In genomic region chr1:232581932-232582331, GRCh38 we compare ENCODE assay signal across 29 cellular contexts.
"Had no signal": no experiment of that assay in that cellular context is flagged by ENCODE, and none has a peak within 500 bp of the region (broad histone marks: within the 10 kb centered on the region; RNA-seq: fewer than 3 reads in every experiment).

No MANE protein-coding gene starts in this region.

- H3K27me3 Mint-ChIP-seq: naive thymus-derived CD8-positive, alpha-beta T cell; progenitor cell of endocrine pancreas had no signal

- ATAC-seq: left colon; left lung; lower lobe of right lung; naive thymus-derived CD8-positive, alpha-beta T cell; sciatic nerve; upper lobe of right lung had no signal

- H3K9me3 Mint-ChIP-seq: naive thymus-derived CD8-positive, alpha-beta T cell; nephron; neural crest cell; stimulated activated naive CD8-positive, alpha-beta T cell treated with anti-CD3 and anti-CD28 coated beads, Interleukin-15, Interleukin-2, amounts not matched to agents 100 ng/mL and 50 ng/mL, for 24 hours had no signal

- H3K4me1 ChIP-seq: tibial artery had no signal

- H3K9me3 ChIP-seq: left lung, lower lobe of right lung, neutrophil, ovary, right atrium auricular region, suprapubic skin, thoracic aorta, tibial artery, upper lobe of right lung had no signal

- H3K27ac Mint-ChIP-seq: nephron; progenitor cell of endocrine pancreas; stimulated activated naive CD8-positive, alpha-beta T cell treated with anti-CD3 and anti-CD28 coated beads, Interleukin-15, Interleukin-2, amounts not matched to agents 100 ng/mL and 50 ng/mL, for 24 hours had no signal

- FAIRE-seq: keratinocyte, urothelium cell line had no signal

- H3K27ac ChIP-seq: lower lobe of right lung, neutrophil, ovary, right atrium auricular region, skin epidermis, suprapubic skin, thoracic aorta, tibial artery, upper lobe of right lung had no signal

- H3K4me1 Mint-ChIP-seq: nephron had no signal

- H3K4me3 ChIP-seq: left lung, lower lobe of right lung, ovary, right atrium auricular region, skin epidermis, suprapubic skin, thoracic aorta, tibial artery, upper lobe of right lung had no signal

- H3K4me3 Mint-ChIP-seq: naive thymus-derived CD8-positive, alpha-beta T cell; nephron; neural crest cell; stimulated activated naive CD8-positive, alpha-beta T cell treated with anti-CD3 and anti-CD28 coated beads, Interleukin-15, Interleukin-2, amounts not matched to agents 100 ng/mL and 50 ng/mL, for 24 hours had no signal

- DNase-seq: hippocampal formation; kidney glomerular epithelial cell; left colon; left lung; lower lobe of right lung; mammary epithelial cell; mesenchymal stem cell; naive thymus-derived CD8-positive, alpha-beta T cell; ovary; stimulated activated CD4-positive, alpha-beta T cell treated with anti-CD3 and anti-CD28 coated beads, Interleukin-12 subunit alpha, Interleukin-12 subunit beta, amount 100 ng/mL, for 4 hours; stimulated activated CD4-positive, alpha-beta T cell treated with anti-CD3 and anti-CD28 coated beads, Interleukin-15, amount 100 ng/mL, for 24 hours; stimulated activated CD4-positive, alpha-beta T cell treated with anti-CD3 and anti-CD28 coated beads, Interleukin-2, amount 100 ng/mL, for 24 hours; stimulated activated CD4-positive, alpha-beta T cell treated with anti-CD3 and anti-CD28 coated beads, Interleukin-4, amount 100 ng/mL, for 1 hour; stimulated activated naive CD4-positive, alpha-beta T cell; tibial artery; trophoblast cell; upper lobe of right lung had no signal
